In genomic region chr2:85986121-85986520, GRCh38 we compare ENCODE assay signal across 28 cellular contexts.
"Had no signal": no experiment of that assay in that cellular context is flagged by ENCODE, and none has a peak within 500 bp of the region (broad histone marks: within the 10 kb centered on the region; RNA-seq: fewer than 3 reads in every experiment).

No MANE protein-coding gene starts in this region.

- H3K4me3 ChIP-seq: dorsolateral prefrontal cortex, esophagus muscularis mucosa, gastrocnemius medialis, heart left ventricle had no signal

- H3K9me3 ChIP-seq: esophagus muscularis mucosa, gastrocnemius medialis, heart left ventricle had no signal

- H3K4me1 ChIP-seq: foreskin keratinocyte had no signal

- H3K27me3 ChIP-seq: brain microvascular endothelial cell, dorsolateral prefrontal cortex, esophagus muscularis mucosa, foreskin keratinocyte, gastrocnemius medialis had no signal

- H3K9me3 Mint-ChIP-seq: activated B cell treated with CpG ODN at 0.5 μM for 24 hours; activated CD4-positive, alpha-beta memory T cell treated with anti-CD3 and anti-CD28 coated beads, Interleukin-2, amount 10 ng/mL, durations not matched to agents 7 days and 5 days; activated T-helper 1 cell treated with anti-CD3 and anti-CD28 coated beads, Interleukin-12 subunit alpha, Interleukin-12 subunit beta, Interleukin-2, Interleukin-4 antibody, amounts not matched to agents 30 ng/mL and 10 ng/mL and 1 ng/mL, durations not matched to agents 14 hours and 24 hours and 36 hours; activated T-helper 2 cell treated with anti-CD3 and anti-CD28 coated beads, Interferon-gamma antibody, Interleukin-2, Interleukin-4, amounts not matched to agents 10 μg/mL and 5 μg/mL and 100 μg/mL, durations not matched to agents 14 hours and 24 hours and 36 hours; effector memory CD8-positive, alpha-beta T cell; T-helper 2 cell treated with Interferon-gamma antibody and Interleukin-4, amounts not matched to agents 5 μg/mL and 100 μg/mL, for 36 hours had no signal

- DNase-seq: activated B cell treated with CpG ODN at 0.5 μM for 24 hours; activated CD4-positive, alpha-beta memory T cell treated with anti-CD3 and anti-CD28 coated beads, Interleukin-2, amount 10 ng/mL, durations not matched to agents 7 days and 5 days; activated CD4-positive, alpha-beta T cell treated with anti-CD3 and anti-CD28 coated beads for 48 hours; activated CD4-positive, alpha-beta T cell treated with anti-CD3 and anti-CD28 coated beads, Interleukin-2, amount 50 U/mL, for 4 hours; activated gamma-delta T cell treated with Interleukin-2 at 50 U/mL for 16 hours; activated naive CD4-positive, alpha-beta T cell treated with anti-CD3 and anti-CD28 coated beads, Interleukin-2, amount 50 U/mL, for 16 hours; activated naive CD4-positive, alpha-beta T cell treated with Interleukin-2 at 50 U/mL for 16 hours; activated T-cell treated with anti-CD3 and anti-CD28 coated beads, Interleukin-2, amount 50 U/mL, for 1 hour; activated T-cell treated with anti-CD3 and anti-CD28 coated beads, Interleukin-2, amount 50 U/mL, for 48 hours; amniotic stem cell; anterior cingulate cortex; brain microvascular endothelial cell; dorsolateral prefrontal cortex; effector memory CD8-positive, alpha-beta T cell; erythroblast; foreskin keratinocyte; glutamatergic neuron; heart left ventricle; T-helper 1 cell; T-helper 17 cell; T1000; WERI-Rb-1 had no signal

- H3K27ac ChIP-seq: brain microvascular endothelial cell, dorsolateral prefrontal cortex, esophagus muscularis mucosa, foreskin keratinocyte, gastrocnemius medialis, heart left ventricle, WERI-Rb-1 had no signal

- H3K36me3 ChIP-seq: brain microvascular endothelial cell, esophagus muscularis mucosa, gastrocnemius medialis, heart left ventricle, WERI-Rb-1 had no signal

- H3K27me3 Mint-ChIP-seq: activated B cell treated with CpG ODN at 0.5 μM for 24 hours; activated naive CD8-positive, alpha-beta T cell had no signal

- H3K36me3 Mint-ChIP-seq: activated naive CD8-positive, alpha-beta T cell had no signal

- H3K27ac Mint-ChIP-seq: activated B cell treated with CpG ODN at 0.5 μM for 24 hours; activated CD4-positive, alpha-beta memory T cell treated with anti-CD3 and anti-CD28 coated beads, Interleukin-2, amount 10 ng/mL, durations not matched to agents 7 days and 5 days; activated naive CD8-positive, alpha-beta T cell; activated T-helper 1 cell treated with anti-CD3 and anti-CD28 coated beads, Interleukin-12 subunit alpha, Interleukin-12 subunit beta, Interleukin-2, Interleukin-4 antibody, amounts not matched to agents 30 ng/mL and 10 ng/mL and 1 ng/mL, durations not matched to agents 14 hours and 24 hours and 36 hours; activated T-helper 2 cell treated with anti-CD3 and anti-CD28 coated beads, Interferon-gamma antibody, Interleukin-2, Interleukin-4, amounts not matched to agents 10 μg/mL and 5 μg/mL and 100 μg/mL, durations not matched to agents 14 hours and 24 hours and 36 hours; effector memory CD8-positive, alpha-beta T cell; T-helper 17 cell; T-helper 2 cell treated with Interferon-gamma antibody and Interleukin-4, amounts not matched to agents 5 μg/mL and 100 μg/mL, for 36 hours had no signal

- H3K4me3 Mint-ChIP-seq: activated B cell treated with CpG ODN at 0.5 μM for 24 hours; activated CD4-positive, alpha-beta memory T cell treated with anti-CD3 and anti-CD28 coated beads, Interleukin-2, amount 10 ng/mL, durations not matched to agents 7 days and 5 days; activated naive CD8-positive, alpha-beta T cell; activated T-helper 1 cell treated with anti-CD3 and anti-CD28 coated beads, Interleukin-12 subunit alpha, Interleukin-12 subunit beta, Interleukin-2, Interleukin-4 antibody, amounts not matched to agents 30 ng/mL and 10 ng/mL and 1 ng/mL, durations not matched to agents 14 hours and 24 hours and 36 hours; effector memory CD8-positive, alpha-beta T cell; T-helper 17 cell; T-helper 2 cell treated with Interferon-gamma antibody and Interleukin-4, amounts not matched to agents 5 μg/mL and 100 μg/mL, for 36 hours had no signal
